In the genomic region with DNA sequence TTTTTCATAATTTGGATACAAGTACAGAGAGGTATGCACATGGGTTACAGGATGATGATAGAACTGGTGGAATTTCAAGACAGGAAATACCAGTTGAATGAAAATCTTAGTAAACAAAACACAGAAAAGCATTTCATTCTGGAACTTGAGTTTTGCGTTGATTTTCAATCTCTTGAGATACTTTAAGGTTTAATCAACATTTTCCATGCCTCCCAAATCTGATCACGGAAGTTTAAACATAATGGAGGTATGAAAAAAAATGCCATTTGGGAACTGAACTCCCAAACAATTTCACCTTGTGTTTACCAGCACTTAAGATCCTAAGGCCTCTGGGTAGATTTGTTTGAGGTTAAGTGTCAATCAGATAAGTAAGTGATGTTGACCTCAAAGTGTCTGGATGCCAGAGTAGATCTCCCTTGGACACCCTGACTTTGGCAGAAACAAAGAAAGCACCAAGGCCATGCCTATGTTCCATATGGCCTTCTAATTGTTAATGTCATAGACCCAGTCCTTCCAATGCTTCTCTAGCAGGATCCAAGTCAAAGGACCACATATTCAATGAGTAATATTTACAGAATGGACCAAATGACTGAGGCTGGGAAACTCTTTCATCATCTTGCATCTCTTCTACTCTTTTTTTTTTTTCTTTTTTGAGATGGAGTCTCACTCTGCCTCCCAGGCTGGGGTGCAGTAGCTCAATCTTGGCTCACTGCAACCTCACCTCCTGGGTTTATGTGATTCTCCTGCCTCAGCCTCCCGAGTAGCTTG, we compare ENCODE assay signal across 20 cellular contexts.
DNase-seq lines count a peak whose midpoint lies in the region; ATAC-seq and TF ChIP-seq lines count a peak whose summit lies in the region.
"Had no signal": no experiment of that assay in that cellular context is flagged by ENCODE, and none has a peak within 500 bp of the region (broad histone marks: within the 10 kb centered on the region; RNA-seq: fewer than 3 reads in every experiment).

No MANE protein-coding gene starts in this region.

- peak overlapping the region; percentile 69 for H3K27ac Mint-ChIP-seq in HFFc6
- no peak overlapping the region for H3K27ac Mint-ChIP-seq in activated T-helper 1 cell treated with anti-CD3 and anti-CD28 coated beads, Interleukin-12 subunit alpha, Interleukin-12 subunit beta, Interleukin-2, Interleukin-4 antibody, amounts not matched to agents 30 ng/mL and 10 ng/mL and 1 ng/mL, durations not matched to agents 14 hours and 24 hours and 36 hours
- H3K27ac Mint-ChIP-seq: activated naive CD8-positive, alpha-beta T cell treated with anti-CD3 and anti-CD28 coated beads, Interleukin-2, amount 10 ng/mL, durations not matched to agents 7 days and 5 days; IgD-negative memory B cell; T-cell had no signal

- no peaks in the 10 kb centered on the region for H3K27me3 ChIP-seq in ascending aorta
- H3K27me3 ChIP-seq: gastroesophageal sphincter, left lung, tibial nerve had no signal

- H3K4me1 ChIP-seq in ascending aorta, result peaks cover 0 to 17% of the 10 kb centered on the region in 2 donors

- DNase-seq in A172 (ENCODE audit: low spot score) (peak; percentile 14), HFFc6 (peak; percentile 46), ascending aorta (ENCODE audit: low spot score in 2 of 2) (no peak), fibroblast of mammary gland (ENCODE audit: low read depth) (peak; percentile 41), coronary artery (ENCODE audit: low spot score) (no peak), SIG-M5 treated with dmso at 0.1 percent for 504 hours (lab: John Stamatoyannopoulos, UW; ENCODE audit: unreplicated experiment) (no peak)
- DNase-seq in activated T-helper 1 cell treated with anti-CD3 and anti-CD28 coated beads, Interleukin-12 subunit alpha, Interleukin-12 subunit beta, Interleukin-2, Interleukin-4 antibody, amounts not matched to agents 30 ng/mL and 10 ng/mL and 1 ng/mL, durations not matched to agents 14 hours and 24 hours and 36 hours (ENCODE audit: low spot score), result no peak
- DNase-seq: activated naive CD8-positive, alpha-beta T cell treated with anti-CD3 and anti-CD28 coated beads, Interleukin-2, amount 10 ng/mL, durations not matched to agents 7 days and 5 days; DMS153; left lung; mucosa of descending colon; NCI-H1930; stimulated activated CD4-positive, alpha-beta T cell treated with anti-CD3 and anti-CD28 coated beads, Interleukin-15, amount 100 ng/mL, for 24 hours; stimulated activated naive CD4-positive, alpha-beta T cell; T-cell had no signal

- H3K4me3 Mint-ChIP-seq in HFFc6, result peak overlapping the region; percentile 26; the same call in 1 of the 2 replicates
- H3K4me3 Mint-ChIP-seq in activated T-helper 1 cell treated with anti-CD3 and anti-CD28 coated beads, Interleukin-12 subunit alpha, Interleukin-12 subunit beta, Interleukin-2, Interleukin-4 antibody, amounts not matched to agents 30 ng/mL and 10 ng/mL and 1 ng/mL, durations not matched to agents 14 hours and 24 hours and 36 hours, result no peak overlapping the region
- H3K4me3 Mint-ChIP-seq: activated naive CD8-positive, alpha-beta T cell treated with anti-CD3 and anti-CD28 coated beads, Interleukin-2, amount 10 ng/mL, durations not matched to agents 7 days and 5 days; central memory CD8-positive, alpha-beta T cell; IgD-negative memory B cell; T-cell had no signal

- H3K36me3 Mint-ChIP-seq in HFFc6 (ENCODE audit: low read depth), result no peaks in the 10 kb centered on the region
- H3K36me3 Mint-ChIP-seq in activated T-helper 1 cell treated with anti-CD3 and anti-CD28 coated beads, Interleukin-12 subunit alpha, Interleukin-12 subunit beta, Interleukin-2, Interleukin-4 antibody, amounts not matched to agents 30 ng/mL and 10 ng/mL and 1 ng/mL, durations not matched to agents 14 hours and 24 hours and 36 hours (ENCODE audit: low read depth), result no peaks in the 10 kb centered on the region
- H3K36me3 Mint-ChIP-seq: IgD-negative memory B cell, T-cell had no signal

- H3K9me3 ChIP-seq in ascending aorta, result no peaks in the 10 kb centered on the region
- H3K9me3 ChIP-seq: gastroesophageal sphincter, left lung, mucosa of descending colon, tibial nerve had no signal

- no peaks in the 10 kb centered on the region; the same call in 1 of the 2 replicates for H3K27me3 Mint-ChIP-seq in HFFc6 (ENCODE audit: insufficient read depth)
- H3K27me3 Mint-ChIP-seq in activated T-helper 1 cell treated with anti-CD3 and anti-CD28 coated beads, Interleukin-12 subunit alpha, Interleukin-12 subunit beta, Interleukin-2, Interleukin-4 antibody, amounts not matched to agents 30 ng/mL and 10 ng/mL and 1 ng/mL, durations not matched to agents 14 hours and 24 hours and 36 hours (ENCODE audit: insufficient read depth), result peaks cover 19% of the 10 kb centered on the region
- H3K27me3 Mint-ChIP-seq: activated naive CD8-positive, alpha-beta T cell treated with anti-CD3 and anti-CD28 coated beads, Interleukin-2, amount 10 ng/mL, durations not matched to agents 7 days and 5 days; T-cell had no signal

- H3K4me1 Mint-ChIP-seq in HFFc6 (ENCODE audit: low read depth), result peaks cover 60% of the 10 kb centered on the region
- peaks cover 39% of the 10 kb centered on the region for H3K4me1 Mint-ChIP-seq in activated T-helper 1 cell treated with anti-CD3 and anti-CD28 coated beads, Interleukin-12 subunit alpha, Interleukin-12 subunit beta, Interleukin-2, Interleukin-4 antibody, amounts not matched to agents 30 ng/mL and 10 ng/mL and 1 ng/mL, durations not matched to agents 14 hours and 24 hours and 36 hours (ENCODE audit: low read depth)

- TF ChIP-seq CTCF in HFFc6 (IDR thresholded peaks at IDR 0.05) (no peak), ascending aorta (IDR thresholded peaks at IDR 0.05) (no peak), fibroblast of mammary gland (conservative IDR thresholded peaks at IDR 0.05; ENCODE audit: control insufficient read depth, insufficient read depth, low read depth, low read length) (no peak), coronary artery (IDR thresholded peaks at IDR 0.05) (no peak)

- ATAC-seq in GM18517 (IDR thresholded peaks at IDR 0.05; ENCODE audit: unreplicated experiment), result no peak
- ATAC-seq: gastroesophageal sphincter, left lung, mucosa of descending colon, T-cell had no signal

- H3K4me3 ChIP-seq in ascending aorta (no peak overlapping the region), fibroblast of mammary gland (ENCODE audit: control insufficient read depth, low read depth, low read length) (no peak overlapping the region), coronary artery (no peak overlapping the region)
- H3K4me3 ChIP-seq: gastroesophageal sphincter, left lung, mucosa of descending colon, tibial nerve had no signal

- H3K27ac ChIP-seq in ascending aorta (peak overlapping the region; percentile 29 to 49), coronary artery (no peak overlapping the region)
- H3K27ac ChIP-seq: left lung had no signal

- no peaks in the 10 kb centered on the region for H3K9me3 Mint-ChIP-seq in HFFc6
- H3K9me3 Mint-ChIP-seq in activated T-helper 1 cell treated with anti-CD3 and anti-CD28 coated beads, Interleukin-12 subunit alpha, Interleukin-12 subunit beta, Interleukin-2, Interleukin-4 antibody, amounts not matched to agents 30 ng/mL and 10 ng/mL and 1 ng/mL, durations not matched to agents 14 hours and 24 hours and 36 hours, result no peaks in the 10 kb centered on the region
- H3K9me3 Mint-ChIP-seq: central memory CD8-positive, alpha-beta T cell; IgD-negative memory B cell; T-cell had no signal

- intact Hi-C loops in ascending aorta (cut with DNase I), result no loop called here
- intact Hi-C loops in activated T-helper 1 cell treated with anti-CD3 and anti-CD28 coated beads, Interleukin-12 subunit alpha, Interleukin-12 subunit beta, Interleukin-2, Interleukin-4 antibody, amounts not matched to agents 30 ng/mL and 10 ng/mL and 1 ng/mL, durations not matched to agents 14 hours and 24 hours and 36 hours (cut with micrococcal nuclease), result no loop called here

- no peaks in the 10 kb centered on the region for H3K36me3 ChIP-seq in ascending aorta
- H3K36me3 ChIP-seq: gastroesophageal sphincter, left lung, tibial nerve had no signal

Comparison
In these comparisons a context has a peak if more than half of its experiments do, and no peak if none do; other contexts are left out.
1. DNase-seq: peak in A172 (single experiment), HFFc6 (single experiment) and fibroblast of mammary gland (single experiment); none in ascending aorta (0 of 2), activated T-helper 1 cell treated with anti-CD3 and anti-CD28 coated beads, Interleukin-12 subunit alpha, Interleukin-12 subunit beta, Interleukin-2, Interleukin-4 antibody, amounts not matched to agents 30 ng/mL and 10 ng/mL and 1 ng/mL, durations not matched to agents 14 hours and 24 hours and 36 hours (single experiment), coronary artery (single experiment) and SIG-M5 treated with dmso at 0.1 percent for 504 hours (single experiment).
2. H3K27ac ChIP-seq: peak in ascending aorta (2 of 2); none in coronary artery (0 of 2).